In genomic region chr2:218745559-218746469, GRCh38 we compare ENCODE assay signal across 1 cellular context.
TF ChIP-seq lines count a peak whose summit lies in the region.

No MANE protein-coding gene starts in this region.

TF ChIP-seq in HepG2, 621 proteins besides CTCF, POLR2A, EP300 and RAD21 (continued from another document and continues in another):
- TF ChIP-seq FOXA1 (IDR thresholded peaks at IDR 0.05) (no peak), FOXA1 (CRISPR knock-in tag; IDR thresholded peaks at IDR 0.05) (peak; percentile 19; the same call in 1 of the 2 replicates), SRSF9 (IDR thresholded peaks at IDR 0.05; ENCODE audit: borderline replicate concordance, insufficient read depth, low read depth, low read length, poor library complexity, severe bottlenecking) (no peak), ZNF558 (CRISPR knock-in tag; IDR thresholded peaks at IDR 0.05; ENCODE audit: borderline replicate concordance) (peak; percentile 64; the same call in 1 of the 2 replicates), ZBTB10 (CRISPR knock-in tag; IDR thresholded peaks at IDR 0.05; ENCODE audit: borderline replicate concordance) (peak; percentile 31; the same call in 1 of the 2 replicates), MIER2 (CRISPR knock-in tag; IDR thresholded peaks at IDR 0.05) (peak; percentile 79; the same call in 1 of the 2 replicates), FOXO1 (CRISPR knock-in tag; IDR thresholded peaks at IDR 0.05) (peak; percentile 72; the same call in 1 of the 2 replicates), ZUFSP (CRISPR knock-in tag; IDR thresholded peaks at IDR 0.05; ENCODE audit: borderline replicate concordance) (no peak), NAIF1 (CRISPR knock-in tag; IDR thresholded peaks at IDR 0.05; ENCODE audit: borderline replicate concordance) (no peak), SNAPC2 (CRISPR knock-in tag; IDR thresholded peaks at IDR 0.05) (no peak), RXRA (CRISPR knock-in tag; IDR thresholded peaks at IDR 0.05) (0 out of 2 replicates have a peak, but pooled peaks have one; percentile 11), ZMYM3 (CRISPR knock-in tag; IDR thresholded peaks at IDR 0.05) (peak; percentile 65; the same call in 1 of the 2 replicates), ZNF781 (CRISPR knock-in tag; IDR thresholded peaks at IDR 0.05; ENCODE audit: borderline replicate concordance, not compliant biosample characterization) (peak; percentile 62), KDM5B (CRISPR knock-in tag; IDR thresholded peaks at IDR 0.05; ENCODE audit: borderline replicate concordance) (peak; percentile 45; the same call in 1 of the 2 replicates), TFAP4 (IDR thresholded peaks at IDR 0.05; ENCODE audit: borderline replicate concordance, low read depth) (peak; percentile 59; the same call in 1 of the 2 replicates), DPF2 (CRISPR knock-in tag; IDR thresholded peaks at IDR 0.05; ENCODE audit: borderline replicate concordance, low read depth) (peak; percentile 19; the same call in 1 of the 2 replicates), MTA1 (CRISPR knock-in tag; IDR thresholded peaks at IDR 0.05; ENCODE audit: borderline replicate concordance) (0 out of 2 replicates have a peak, but pooled peaks have one; percentile 30), SMARCE1 (IDR thresholded peaks at IDR 0.05; ENCODE audit: borderline replicate concordance) (no peak), STAG1 (CRISPR knock-in tag; IDR thresholded peaks at IDR 0.05) (peak; percentile 31), ZNF572 (CRISPR knock-in tag; IDR thresholded peaks at IDR 0.05) (no peak), PATZ1 (CRISPR knock-in tag; IDR thresholded peaks at IDR 0.05) (peak; percentile 63), AFF4 (CRISPR knock-in tag; IDR thresholded peaks at IDR 0.05) (no peak), CAMTA2 (CRISPR knock-in tag; IDR thresholded peaks at IDR 0.05; ENCODE audit: borderline replicate concordance) (no peak), SP2 (CRISPR knock-in tag; IDR thresholded peaks at IDR 0.05) (no peak), ZBTB7A (CRISPR knock-in tag; IDR thresholded peaks at IDR 0.05) (peak; percentile 17; the same call in 1 of the 2 replicates), PPARG (CRISPR knock-in tag; conservative IDR thresholded peaks at IDR 0.05) (peak; percentile 50; the same call in 1 of the 2 replicates), MIXL1 (CRISPR knock-in tag; IDR thresholded peaks at IDR 0.05) (no peak), UBTF (CRISPR knock-in tag; IDR thresholded peaks at IDR 0.05) (peak; percentile 52; the same call in 1 of the 2 replicates), ASH2L (IDR thresholded peaks at IDR 0.05; ENCODE audit: insufficient read length, low read depth, low read length) (peak; percentile 84), REST (IDR thresholded peaks at IDR 0.05; ENCODE audit: borderline replicate concordance in 1 of 2, low read depth in 1 of 2, low read length in 2 of 2) (peak in 1 of 2 experiments; percentile 42; a peak in 1 of 4 replicates), NONO (IDR thresholded peaks at IDR 0.05) (no peak), NONO (CRISPR knock-in tag; conservative IDR thresholded peaks at IDR 0.05) (peak; percentile 59; the same call in 1 of the 2 replicates), MEF2D (CRISPR knock-in tag; IDR thresholded peaks at IDR 0.05) (no peak), AKAP8 (CRISPR knock-in tag; IDR thresholded peaks at IDR 0.05) (peak; percentile 54; the same call in 1 of the 2 replicates), HIVEP1 (CRISPR knock-in tag; IDR thresholded peaks at IDR 0.05) (0 out of 2 replicates have a peak, but pooled peaks have one; percentile 22), HMG20A (CRISPR knock-in tag; IDR thresholded peaks at IDR 0.05; ENCODE audit: borderline replicate concordance) (no peak; the same call in 1 of the 2 replicates), ZNF720 (CRISPR knock-in tag; IDR thresholded peaks at IDR 0.05) (no peak), SCMH1 (CRISPR knock-in tag; IDR thresholded peaks at IDR 0.05; ENCODE audit: borderline replicate concordance) (no peak), SP5 (CRISPR knock-in tag; IDR thresholded peaks at IDR 0.05; ENCODE audit: borderline replicate concordance, low read depth) (peak; percentile 22; the same call in 1 of the 2 replicates), GLMP (CRISPR knock-in tag; IDR thresholded peaks at IDR 0.05; ENCODE audit: borderline replicate concordance) (no peak), ZNF772 (CRISPR knock-in tag; IDR thresholded peaks at IDR 0.05) (peak; percentile 87)
